Comparison of ENCODE assay signal across 1 cellular context in the genomic region with DNA sequence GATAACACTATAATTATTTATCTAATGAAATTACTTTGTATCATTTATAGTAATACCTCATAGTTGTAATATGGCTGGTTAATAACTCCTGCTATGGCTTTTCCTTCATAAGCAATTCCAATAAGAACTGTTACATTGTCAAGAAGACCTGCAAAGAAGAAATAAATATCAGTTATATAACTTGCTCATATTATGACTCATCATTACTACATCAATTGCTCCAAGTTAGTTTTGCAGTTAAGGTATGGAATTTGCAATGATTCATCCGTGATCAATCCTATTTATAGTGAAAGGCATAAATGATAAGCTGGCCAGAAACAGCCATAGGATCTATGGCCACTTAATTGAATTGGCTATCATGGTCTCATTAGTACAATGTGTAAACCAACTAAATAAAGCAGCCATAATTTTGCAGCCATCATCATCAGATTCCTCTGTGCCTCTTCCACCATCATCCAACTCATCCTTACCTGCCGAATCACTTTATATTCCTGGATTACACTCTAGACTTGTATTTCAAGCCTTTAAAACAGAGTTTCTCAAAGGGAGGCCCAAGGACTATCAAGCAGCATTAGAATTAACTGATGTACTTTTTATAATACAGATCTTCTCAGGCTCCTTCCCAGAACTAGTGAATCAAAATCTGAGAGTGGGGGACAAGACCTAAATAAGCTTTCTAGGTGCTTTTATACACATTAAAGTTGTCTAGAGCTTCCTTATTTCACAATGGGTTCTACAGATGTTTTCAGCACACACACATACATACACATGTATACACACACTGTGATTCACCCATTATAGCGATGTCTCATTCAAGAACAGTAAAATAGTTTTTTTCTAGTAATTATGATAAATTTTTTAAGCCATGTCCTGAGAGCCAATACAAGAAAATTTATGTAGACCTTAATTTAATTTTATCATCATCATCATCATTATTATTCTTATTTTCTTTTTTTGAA.
TF ChIP-seq lines count a peak whose summit lies in the region.

No MANE protein-coding gene starts in this region.

TF ChIP-seq in IMR-90, 13 proteins besides CTCF, POLR2A, EP300 and RAD21:
- TF ChIP-seq RFX5 (IDR thresholded peaks at IDR 0.05; ENCODE audit: low read depth, low read length) (no peak), CEBPB (IDR thresholded peaks at IDR 0.05; ENCODE audit: low read depth, low read length) (peak; percentile 70; the same call in 1 of the 2 replicates), FOS (IDR thresholded peaks at IDR 0.05; ENCODE audit: low read depth, low read length) (peak; percentile 86)
